ENCODE assay signal across 9 cellular contexts in the genomic region with DNA sequence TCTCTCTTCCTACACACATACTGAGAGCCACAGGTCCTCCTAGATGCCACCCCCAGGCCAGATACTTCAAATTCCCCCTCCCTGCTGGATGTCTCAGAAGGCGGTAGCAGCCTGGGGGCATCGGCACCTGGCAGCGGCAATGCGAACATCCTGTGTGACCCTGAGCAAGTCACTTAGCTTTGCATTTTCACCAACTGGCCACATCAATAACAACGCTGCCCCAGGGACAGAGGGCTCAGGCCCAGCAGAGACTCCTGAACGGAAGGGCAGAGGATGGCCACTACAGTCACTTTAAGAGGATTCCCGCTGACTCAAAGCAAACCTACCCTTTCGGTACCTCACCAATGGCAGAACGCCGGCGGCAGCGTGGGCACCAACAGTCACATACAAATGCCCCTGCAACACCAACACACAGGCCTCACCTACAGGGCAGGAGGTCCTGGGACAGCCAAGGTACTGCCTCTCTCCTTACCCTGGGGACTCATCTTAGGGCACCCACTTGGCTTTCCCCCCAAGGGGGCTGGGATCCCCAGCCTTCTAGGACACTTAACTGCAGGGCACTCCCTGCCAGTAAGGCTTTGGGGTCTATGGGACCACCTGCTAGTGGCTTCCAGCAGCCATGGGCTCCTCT. TPM values are rescaled to one million over a fixed set of nuclear protein-coding genes. Genes with fewer than 3 reads are reported as not detected.
DNase-seq lines count a peak whose midpoint lies in the region; FAIRE-seq and TF ChIP-seq lines count a peak whose summit lies in the region.
"Had no signal": no experiment of that assay in that cellular context is flagged by ENCODE, and none has a peak within 500 bp of the region (broad histone marks: within the 10 kb centered on the region; RNA-seq: fewer than 3 reads in every experiment).

No MANE protein-coding gene starts in this region.

- H3K4me3 ChIP-seq in ACC112 (ENCODE audit: low read depth, low read length) (peak overlapping the region; percentile 76), HFF-Myc (replicated peaks; ENCODE audit: low read depth, low read length) (peak overlapping the region; percentile 36), H1 (ENCODE audit: extremely low read depth in 1 of 4, insufficient read depth in 2 of 4, low read depth in 3 of 4, low read length in 4 of 4) (peak overlapping the region; percentile 44 to 65 (median 58))

- H3K14ac ChIP-seq in H1 (ENCODE audit: insufficient read length) = no peak overlapping the region

- TF ChIP-seq CTCF in HFF-Myc (IDR thresholded peaks at IDR 0.05; ENCODE audit: low read depth, low read length, missing control alignments) (no peak), H1 (IDR thresholded peaks at IDR 0.05; ENCODE audit: control extremely low read depth in 1 of 3, insufficient read depth in 1 of 3, low read depth in 1 of 3, low read length in 3 of 3) (no peak), nephron progenitor cell (IDR thresholded peaks at IDR 0.05) (no peak)

- H3K4me1 ChIP-seq in ACC112 (ENCODE audit: control insufficient read depth, insufficient read depth, low read length, unreplicated experiment) (no peaks in the 10 kb centered on the region), H1 (replicated peaks in 1 of 4; ENCODE audit: control insufficient read depth in 3 of 4, insufficient read depth in 4 of 4, low read length in 3 of 4) (peaks cover 0 to 10% (median 6%) of the 10 kb centered on the region in 4 experiments; a peak in 6 of 7 replicates)

- TF ChIP-seq RAD21 in H1 (IDR thresholded peaks at IDR 0.05 in 1 of 2, conservative IDR thresholded peaks at IDR 0.05 in 1 of 2; ENCODE audit: low read depth in 2 of 2, low read length in 2 of 2) = no peak

- H3K9me3 Mint-ChIP-seq in nephron progenitor cell = no peaks in the 10 kb centered on the region

- WGBS in H1 (ENCODE audit: extremely low coverage in 1 of 2, insufficient coverage in 1 of 2, insufficient read length in 1 of 2, insufficient replicate concordance in 2 of 2, low coverage in 1 of 2, low lambda C conversion rate in 2 of 2, missing lambda C conversion rate in 1 of 2), 2 experiments = 55% methylated on average over 12 of the region's 12 CpGs; no CpG with 5 or more reads in 1 of the 2 experiments

- H3K79me2 ChIP-seq in ACC112 (ENCODE audit: control insufficient read depth, insufficient read depth, low read length, unreplicated experiment) (no peaks in the 10 kb centered on the region), H1 (ENCODE audit: control insufficient read depth in 1 of 2, insufficient read depth in 2 of 2, low read length in 2 of 2) (no peaks in the 10 kb centered on the region)

- peak overlapping the region; percentile 80 for H3K4me3 Mint-ChIP-seq in nephron progenitor cell

- POLR2A ChIA-PET in H1 (lab: Charles Lee; ENCODE audit: partially characterized antibody) = interaction anchor here (1.5 kb wide), 1 partner anchor 20 kb away, joined by 5 read pairs; no protein-coding TSS in a partner anchor

- no peak overlapping the region for H3K4ac ChIP-seq in H1 (replicated peaks; ENCODE audit: insufficient read length, low read depth, low read length)

- TF ChIP-seq POLR2A in H1 (IDR thresholded peaks at IDR 0.05; ENCODE audit: control extremely low read depth in 1 of 2, low read depth in 2 of 2, low read length in 2 of 2) (no peak), erythroblast (IDR thresholded peaks at IDR 0.05; ENCODE audit: low read length) (no peak)

- no peak for FAIRE-seq in H1 (lab: Jason Lieb, UNC)

- H3K36me3 ChIP-seq in ACC112 (ENCODE audit: insufficient read depth, low read length) (no peaks in the 10 kb centered on the region), H1 (ENCODE audit: control insufficient read depth in 2 of 4, insufficient read depth in 4 of 4, low read length in 3 of 4) (no peaks in the 10 kb centered on the region; a peak in 1 of 8 replicates)

- H3K23ac ChIP-seq in H1 (ENCODE audit: insufficient read length) = no peak overlapping the region

- H3K9ac ChIP-seq in H1 (replicated peaks in 1 of 4; ENCODE audit: extremely low read depth in 1 of 4, low read depth in 3 of 4, low read length in 3 of 4) = peak overlapping the region in 1 of 4 experiments; percentile 2; a peak in 1 of 7 replicates

- TF ChIP-seq EP300 in H1 (IDR thresholded peaks at IDR 0.05; ENCODE audit: borderline replicate concordance in 1 of 2, low read depth in 2 of 2, low read length in 2 of 2) = no peak

- H4K20me1 ChIP-seq in H1 (replicated peaks in 1 of 2; ENCODE audit: control insufficient read depth in 1 of 2, insufficient read depth in 2 of 2, low read length in 2 of 2) = peaks cover 0 to 6% of the 10 kb centered on the region in 2 experiments

- no peak overlapping the region for H2BK5ac ChIP-seq in H1 (ENCODE audit: low read depth, low read length)

- DNase-seq in HFF-Myc (ENCODE audit: extremely low read depth, low read depth) (no peak), H1 (ENCODE audit: low read depth in 1 of 2, low spot score in 2 of 2) (no peak), nephron progenitor cell (no peak), erythroblast (lab: John Stamatoyannopoulos, UW) (no peak), NCI-H2029 treated with DMSO at 0.1 percent for 48 hours (lab: John Stamatoyannopoulos, UW) (no peak), foreskin melanocyte (no peak)
- no peak for DNase-seq in central memory CD4-positive, alpha-beta T cell
- DNase-seq: activated CD4-positive, alpha-beta T cell treated with anti-CD3 and anti-CD28 coated beads for 4 hours had no signal

- H3K27ac ChIP-seq in ACC112 (ENCODE audit: low read depth, low read length) (no peak overlapping the region), H1 (ENCODE audit: low read depth, low read length) (no peak overlapping the region)

- 0 out of 2 replicates have a peak overlapping the region, but pooled peaks have one; percentile 11 for H2BK12ac ChIP-seq in H1 (ENCODE audit: low read depth, low read length)

- no peak overlapping the region for H3K27ac Mint-ChIP-seq in nephron progenitor cell

- no peak overlapping the region; the same call in 1 of the 2 replicates for H3K18ac ChIP-seq in H1 (ENCODE audit: extremely low read depth, low read length)

- H3K23me2 ChIP-seq in H1 (ENCODE audit: low read depth, low read length) = peaks cover 10% of the 10 kb centered on the region; the same call in 1 of the 2 replicates

- H3K79me1 ChIP-seq in H1 (ENCODE audit: low read depth, low read length) = no peaks in the 10 kb centered on the region

- H3K9me3 ChIP-seq in H1 (ENCODE audit: insufficient read depth in 2 of 2, low read depth in 1 of 2, low read length in 1 of 2) = no peaks in the 10 kb centered on the region

- 0 out of 2 replicates have a peak overlapping the region, but pooled peaks have one; percentile 9 for H2BK20ac ChIP-seq in H1 (ENCODE audit: low read length)

- H3K36me3 Mint-ChIP-seq in nephron progenitor cell (ENCODE audit: low read depth) = no peaks in the 10 kb centered on the region

- H3K27me3 Mint-ChIP-seq in nephron progenitor cell (ENCODE audit: low read depth, poor library complexity) = peaks cover 67% of the 10 kb centered on the region

- H3K27me3 ChIP-seq in ACC112 (ENCODE audit: insufficient read depth, low read length) (peaks cover 78% of the 10 kb centered on the region), H1 (replicated peaks in 1 of 4; ENCODE audit: control insufficient read depth in 3 of 4, extremely low read depth in 1 of 4, insufficient read depth in 3 of 4, low read length in 3 of 4) (peaks cover 32 to 66% (median 59%) of the 10 kb centered on the region in 4 experiments)

- no peak overlapping the region; the same call in none of the 2 replicates for H4K8ac ChIP-seq in H1 (ENCODE audit: extremely low read depth, insufficient read depth, low read length)

- peaks cover 11% of the 10 kb centered on the region for H3K4me1 Mint-ChIP-seq in nephron progenitor cell

- no peak overlapping the region for H4K5ac ChIP-seq in H1 (ENCODE audit: insufficient read length, low read depth, low read length)

- no peak overlapping the region for H2AK5ac ChIP-seq in H1 (ENCODE audit: low read depth, low read length)

- peak overlapping the region; percentile 88 to 89 for H3K4me2 ChIP-seq in H1 (ENCODE audit: insufficient read depth in 1 of 2, low read depth in 2 of 2, low read length in 2 of 2)

- H2AFZ ChIP-seq in ACC112 (ENCODE audit: low read length, unreplicated experiment) (no peak overlapping the region), H1 (ENCODE audit: low read length) (peak overlapping the region; percentile 60)

- H2BK120ac ChIP-seq in H1 (replicated peaks; ENCODE audit: low read depth, low read length) = no peak overlapping the region

- H4K91ac ChIP-seq in H1 (replicated peaks; ENCODE audit: insufficient read length, low read length) = no peak overlapping the region

- no peak overlapping the region for H3K56ac ChIP-seq in H1 (replicated peaks; ENCODE audit: insufficient read length, low read depth, low read length)

- CTCF ChIA-PET in H1 (lab: Charles Lee; ENCODE audit: partially characterized antibody) = interaction anchor here (0.8 to 16.6 kb wide), 20 partner anchors 8 to 305 kb away, joined by 3 to 171 read pairs (median 34); no protein-coding TSS in a partner anchor

- H2BK15ac ChIP-seq in H1 (ENCODE audit: low read length) = no peak overlapping the region; the same call in 1 of the 2 replicates

TF ChIP-seq in H1, 55 proteins besides CTCF, POLR2A, EP300 and RAD21 (continues in another document):
- TF ChIP-seq GTF2F1 (IDR thresholded peaks at IDR 0.05; ENCODE audit: borderline replicate concordance, low read depth, low read length) (no peak), YY1 (IDR thresholded peaks at IDR 0.05; ENCODE audit: low read depth, low read length) (no peak), CBX8 (IDR thresholded peaks at IDR 0.05; ENCODE audit: borderline replicate concordance, low read depth, low read length) (no peak), JUND (IDR thresholded peaks at IDR 0.05; ENCODE audit: low read length) (no peak), TAF7 (optimal IDR thresholded peaks at IDR 0.05; ENCODE audit: borderline replicate concordance, low read depth, low read length) (no peak), CHD2 (IDR thresholded peaks at IDR 0.05; ENCODE audit: low read length) (no peak)
- TF ChIP-seq, protein P1, sequence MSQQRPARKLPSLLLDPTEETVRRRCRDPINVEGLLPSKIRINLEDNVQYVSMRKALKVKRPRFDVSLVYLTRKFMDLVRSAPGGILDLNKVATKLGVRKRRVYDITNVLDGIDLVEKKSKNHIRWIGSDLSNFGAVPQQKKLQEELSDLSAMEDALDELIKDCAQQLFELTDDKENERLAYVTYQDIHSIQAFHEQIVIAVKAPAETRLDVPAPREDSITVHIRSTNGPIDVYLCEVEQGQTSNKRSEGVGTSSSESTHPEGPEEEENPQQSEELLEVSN (IDR thresholded peaks at IDR 0.05) = no peak

RNA-seq across cellular contexts. Expression of a gene that starts 1.6 kb away (rescaled TPM):
- not detected in 2 replicates for total RNA-seq in H1 (2021; fragmentation: NEBNext Ultra II Directional; extraction: Animal tissue kit (Norgen Biotek cat#: 25700))
- 0.17 and 0.30 TPM in 2 replicates for polyA plus RNA-seq in H1 (2011; rRNA removed)
- 0.32 TPM for polyA plus RNA-seq in H1 (2011; cell fraction: cytosol; rRNA removed)
- 0.37 TPM for polyA plus RNA-seq in H1 (2011; cell fraction: nucleus; rRNA removed)
- 0.19 to 0.85 TPM (median 0.46 TPM) in 4 replicates for polyA plus RNA-seq in H1 (2012, experiment 1 of 2)
- polyA plus RNA-seq in H1 (2012, experiment 2 of 2) = 0.45 TPM
- polyA plus RNA-seq in H1 (2013, experiment 1 of 2) = 0.20 TPM
- polyA plus RNA-seq in H1 (2013, experiment 2 of 2) = 0.11 TPM
- 0.44 TPM in 1 of 2 replicates, not detected in the other for polyA minus RNA-seq in H1 (2011; rRNA and poly(A)+ RNA removed)
- not detected for polyA minus RNA-seq in H1 (2011; cell fraction: cytosol; rRNA and poly(A)+ RNA removed)
- polyA minus RNA-seq in H1 (2011; cell fraction: nucleus; rRNA and poly(A)+ RNA removed) = not detected
